Comparison of ENCODE assay signal across 9 cellular contexts in the genomic region with DNA sequence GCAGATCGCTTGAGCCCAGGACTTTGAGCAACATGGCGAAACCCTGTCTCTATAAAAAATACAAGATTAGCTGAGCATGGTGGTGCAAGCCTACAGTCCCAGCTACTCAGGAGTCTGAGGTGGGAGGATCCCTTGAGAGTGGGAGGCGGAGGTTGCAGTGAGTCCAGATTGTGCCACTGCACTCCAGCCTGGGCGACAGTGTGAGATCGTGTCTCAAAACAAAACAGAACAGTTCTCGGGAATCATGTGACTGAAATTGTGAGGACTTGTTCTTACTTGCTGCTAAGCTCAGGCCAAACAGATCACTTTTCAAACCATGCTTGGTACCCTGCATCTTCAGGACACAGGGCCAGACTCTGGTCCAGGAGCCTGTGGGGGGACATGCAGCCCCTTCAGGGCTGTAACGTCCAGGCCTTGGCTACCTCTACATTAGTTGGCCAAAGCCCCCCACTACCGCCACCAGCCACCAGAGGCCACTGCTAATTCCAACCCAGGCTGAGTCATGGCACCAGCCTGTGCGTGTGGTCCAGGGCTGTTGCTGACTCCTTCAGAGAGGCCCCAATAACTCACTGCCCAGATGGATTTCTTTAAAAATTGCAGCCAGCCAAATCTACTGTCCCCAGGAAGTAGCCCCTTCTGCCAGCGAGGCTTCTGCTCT. TPM values are rescaled to one million over a fixed set of nuclear protein-coding genes. Genes with fewer than 3 reads are reported as not detected.
DNase-seq lines count a peak whose midpoint lies in the region; ATAC-seq, FAIRE-seq and TF ChIP-seq lines count a peak whose summit lies in the region.
"Had no signal": no experiment of that assay in that cellular context is flagged by ENCODE, and none has a peak within 500 bp of the region (broad histone marks: within the 10 kb centered on the region; RNA-seq: fewer than 3 reads in every experiment).

No MANE protein-coding gene starts in this region.

- H3K4me2 ChIP-seq in fibroblast of lung (ENCODE audit: extremely low read depth, insufficient read depth, low read length), result no peak overlapping the region

- no peaks in the 10 kb centered on the region for H3K4me1 ChIP-seq in fibroblast of lung (ENCODE audit: control insufficient read depth, extremely low read depth, insufficient read depth, low read length)

- peak; percentile 67 for FAIRE-seq in GM12891 (lab: Jason Lieb, UNC)
- FAIRE-seq: TTC549 had no signal

- H3K4me3 ChIP-seq in LNCaP clone FGC (ENCODE audit: low read depth, low read length) (no peak overlapping the region), fibroblast of lung (replicated peaks in 1 of 4; ENCODE audit: control extremely low read depth in 1 of 4, insufficient read depth in 1 of 4, low read depth in 3 of 4, low read length in 4 of 4) (no peak overlapping the region), retinal pigment epithelial cell (ENCODE audit: low read length) (no peak overlapping the region)
- H3K4me3 ChIP-seq: skin epidermis had no signal

- TF ChIP-seq CTCF in LNCaP clone FGC (IDR thresholded peaks at IDR 0.05; ENCODE audit: control insufficient read depth, extremely low read depth, insufficient read depth), result peak; percentile 32; the same call in 1 of the 2 replicates
- TF ChIP-seq CTCF in fibroblast of lung (conservative IDR thresholded peaks at IDR 0.05 in 1 of 2, IDR thresholded peaks at IDR 0.05 in 1 of 2; ENCODE audit: low read depth in 1 of 2, low read length in 2 of 2), result peak; percentile 55 to 76
- TF ChIP-seq CTCF in retinal pigment epithelial cell (conservative IDR thresholded peaks at IDR 0.05; ENCODE audit: low read depth, low read length), result peak; percentile 86

- no peak overlapping the region for H2AFZ ChIP-seq in fibroblast of lung (ENCODE audit: low read length)

- H4K20me1 ChIP-seq in fibroblast of lung (ENCODE audit: control insufficient read depth, extremely low read depth, insufficient read depth, low read length), result no peaks in the 10 kb centered on the region

- no peak overlapping the region for H3K9ac ChIP-seq in fibroblast of lung (ENCODE audit: insufficient read depth, low read length)

- no peak for TF ChIP-seq POLR2A in GM12891 (IDR thresholded peaks at IDR 0.05; ENCODE audit: low read depth, low read length)

- H3K79me2 ChIP-seq in fibroblast of lung (ENCODE audit: control insufficient read depth, insufficient read depth, low read length), result no peaks in the 10 kb centered on the region

- no peaks in the 10 kb centered on the region for H3K36me3 ChIP-seq in fibroblast of lung (ENCODE audit: control insufficient read depth, insufficient read depth, low read length)

- no peaks in the 10 kb centered on the region for H3K9me3 ChIP-seq in fibroblast of lung (ENCODE audit: control insufficient read depth, insufficient read depth, low read depth, low read length)

- H3K27ac ChIP-seq in fibroblast of lung (ENCODE audit: insufficient read depth, low read length), result no peak overlapping the region

- ATAC-seq in GM21737 (IDR thresholded peaks at IDR 0.05; ENCODE audit: unreplicated experiment), result no peak

- DNase-seq in GM12891 (ENCODE audit: insufficient read length, low spot score), result peak; percentile 40
- DNase-seq in LNCaP clone FGC (ENCODE audit: low read depth), result no peak
- peak; percentile 17 for DNase-seq in activated CD4-positive, alpha-beta T cell treated with anti-CD3 and anti-CD28 coated beads, Interleukin-2, amount 50 U/mL, for 1 hour
- DNase-seq in fibroblast of lung (ENCODE audit: low read depth in 2 of 2), result peak; percentile 51 to 55
- peak; percentile 7 for DNase-seq in retinal pigment epithelial cell (ENCODE audit: low read depth)
- no peak for DNase-seq in Ammon's horn (ENCODE audit: low spot score)

- H3K27me3 ChIP-seq in fibroblast of lung (ENCODE audit: control insufficient read depth, insufficient read depth, low read length), result peaks cover 12% of the 10 kb centered on the region

TF ChIP-seq in GM12891, 5 proteins besides CTCF, POLR2A, EP300 and RAD21:
- TF ChIP-seq SPI1 (IDR thresholded peaks at IDR 0.05; ENCODE audit: low read depth, low read length), result no peak
- TF ChIP-seq POLR2AphosphoS5 (IDR thresholded peaks at IDR 0.05; ENCODE audit: low read depth, low read length), result no peak
- no peak for TF ChIP-seq POU2F2 (IDR thresholded peaks at IDR 0.05; ENCODE audit: low read depth, low read length)
- no peak for TF ChIP-seq PAX5 (IDR thresholded peaks at IDR 0.05; ENCODE audit: insufficient read depth, low read length, severe bottlenecking)
- no peak for TF ChIP-seq TAF1 (IDR thresholded peaks at IDR 0.05; ENCODE audit: low read depth, low read length)

RNA-seq across cellular contexts. Expression of gene SYNDIG1L, which starts 33.4 kb away (rescaled TPM):
- polyA plus RNA-seq in GM12891 (2012; ENCODE audit: low read depth, missing spikeins), result not detected
- not detected in 2 replicates for total RNA-seq in fibroblast of lung
- polyA plus RNA-seq in fibroblast of lung, result not detected in 2 replicates
- not detected in 2 replicates for polyA plus RNA-seq in fibroblast of lung (2012)
- not detected in 2 replicates for polyA minus RNA-seq in fibroblast of lung (ENCODE audit: low replicate concordance)

RNA-seq across cellular contexts. Expression of gene NPC2, which starts 33.7 kb away (rescaled TPM):
- polyA plus RNA-seq in GM12891 (2012; ENCODE audit: low read depth, missing spikeins), result 61.0 TPM
- 238 and 363 TPM in 2 replicates for total RNA-seq in fibroblast of lung
- 275 and 299 TPM in 2 replicates for polyA plus RNA-seq in fibroblast of lung
- 511 and 584 TPM in 2 replicates for polyA plus RNA-seq in fibroblast of lung (2012)
- 369 and 443 TPM in 2 replicates for polyA minus RNA-seq in fibroblast of lung (ENCODE audit: low replicate concordance)

RNA-seq across cellular contexts. Expression of gene ISCA2, which starts 34.1 kb away (rescaled TPM):
- 27.8 TPM for polyA plus RNA-seq in GM12891 (2012; ENCODE audit: low read depth, missing spikeins)
- total RNA-seq in fibroblast of lung, result 11.7 and 17.7 TPM in 2 replicates
- 32.1 and 35.5 TPM in 2 replicates for polyA plus RNA-seq in fibroblast of lung
- 16.6 and 24.9 TPM in 2 replicates for polyA plus RNA-seq in fibroblast of lung (2012)
- polyA minus RNA-seq in fibroblast of lung (ENCODE audit: low replicate concordance), result 1.7 and 3.4 TPM in 2 replicates

Comparison
In these comparisons a context has a peak if more than half of its experiments do, and no peak if none do; other contexts are left out.
1. DNase-seq: peak in GM12891 (single experiment), activated CD4-positive, alpha-beta T cell treated with anti-CD3 and anti-CD28 coated beads, Interleukin-2, amount 50 U/mL, for 1 hour (single experiment), fibroblast of lung (2 of 2) and retinal pigment epithelial cell (single experiment); none in LNCaP clone FGC (single experiment) and Ammon's horn (single experiment).
2. CTCF ChIP-seq: peak in every context shown above with its lines; median percentile 86 in retinal pigment epithelial cell; 66 in fibroblast of lung; 32 in LNCaP clone FGC.